2 cellular contexts compared by ENCODE assay signal in the genomic region with DNA sequence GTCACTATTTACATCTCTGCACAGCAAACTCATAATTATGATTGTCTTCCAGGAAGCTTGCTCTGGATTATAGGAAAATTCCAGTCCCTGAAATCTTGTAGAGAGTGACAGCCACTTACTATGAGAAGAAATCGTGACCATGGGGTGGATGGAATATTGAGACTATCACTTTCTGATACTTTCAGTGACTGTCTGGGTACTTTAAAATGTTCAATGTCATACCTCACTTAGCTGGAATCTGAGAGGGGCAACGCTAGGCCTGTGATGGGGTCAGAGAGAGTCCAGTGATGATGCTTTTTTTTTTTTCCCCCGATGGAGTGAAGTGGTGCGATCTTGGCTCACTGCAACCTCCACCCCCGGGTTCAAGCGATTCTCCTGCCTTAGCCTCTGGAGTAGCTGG.
TF ChIP-seq lines count a peak whose summit lies in the region.

No MANE protein-coding gene starts in this region.

TF ChIP-seq in HEK293, 187 proteins besides CTCF, POLR2A, EP300 and RAD21:
- peak; percentile 78 for TF ChIP-seq PRDM1 (tag by site-specific recombination; IDR thresholded peaks at IDR 0.05)
- TF ChIP-seq, protein P1, sequence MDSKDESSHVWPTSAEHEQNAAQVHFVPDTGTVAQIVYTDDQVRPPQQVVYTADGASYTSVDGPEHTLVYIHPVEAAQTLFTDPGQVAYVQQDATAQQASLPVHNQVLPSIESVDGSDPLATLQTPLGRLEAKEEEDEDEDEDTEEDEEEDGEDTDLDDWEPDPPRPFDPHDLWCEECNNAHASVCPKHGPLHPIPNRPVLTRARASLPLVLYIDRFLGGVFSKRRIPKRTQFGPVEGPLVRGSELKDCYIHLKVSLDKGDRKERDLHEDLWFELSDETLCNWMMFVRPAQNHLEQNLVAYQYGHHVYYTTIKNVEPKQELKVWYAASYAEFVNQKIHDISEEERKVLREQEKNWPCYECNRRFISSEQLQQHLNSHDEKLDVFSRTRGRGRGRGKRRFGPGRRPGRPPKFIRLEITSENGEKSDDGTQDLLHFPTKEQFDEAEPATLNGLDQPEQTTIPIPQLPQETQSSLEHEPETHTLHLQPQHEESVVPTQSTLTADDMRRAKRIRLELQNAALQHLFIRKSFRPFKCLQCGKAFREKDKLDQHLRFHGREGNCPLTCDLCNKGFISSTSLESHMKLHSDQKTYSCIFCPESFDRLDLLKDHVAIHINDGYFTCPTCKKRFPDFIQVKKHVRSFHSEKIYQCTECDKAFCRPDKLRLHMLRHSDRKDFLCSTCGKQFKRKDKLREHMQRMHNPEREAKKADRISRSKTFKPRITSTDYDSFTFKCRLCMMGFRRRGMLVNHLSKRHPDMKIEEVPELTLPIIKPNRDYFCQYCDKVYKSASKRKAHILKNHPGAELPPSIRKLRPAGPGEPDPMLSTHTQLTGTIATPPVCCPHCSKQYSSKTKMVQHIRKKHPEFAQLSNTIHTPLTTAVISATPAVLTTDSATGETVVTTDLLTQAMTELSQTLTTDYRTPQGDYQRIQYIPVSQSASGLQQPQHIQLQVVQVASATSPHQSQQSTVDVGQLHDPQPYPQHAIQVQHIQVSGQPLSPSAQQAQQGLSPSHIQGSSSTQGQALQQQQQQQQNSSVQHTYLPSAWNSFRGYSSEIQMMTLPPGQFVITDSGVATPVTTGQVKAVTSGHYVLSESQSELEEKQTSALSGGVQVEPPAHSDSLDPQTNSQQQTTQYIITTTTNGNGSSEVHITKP (tag by site-specific recombination; IDR thresholded peaks at IDR 0.05): peak; percentile 92
- TF ChIP-seq, protein P2, sequence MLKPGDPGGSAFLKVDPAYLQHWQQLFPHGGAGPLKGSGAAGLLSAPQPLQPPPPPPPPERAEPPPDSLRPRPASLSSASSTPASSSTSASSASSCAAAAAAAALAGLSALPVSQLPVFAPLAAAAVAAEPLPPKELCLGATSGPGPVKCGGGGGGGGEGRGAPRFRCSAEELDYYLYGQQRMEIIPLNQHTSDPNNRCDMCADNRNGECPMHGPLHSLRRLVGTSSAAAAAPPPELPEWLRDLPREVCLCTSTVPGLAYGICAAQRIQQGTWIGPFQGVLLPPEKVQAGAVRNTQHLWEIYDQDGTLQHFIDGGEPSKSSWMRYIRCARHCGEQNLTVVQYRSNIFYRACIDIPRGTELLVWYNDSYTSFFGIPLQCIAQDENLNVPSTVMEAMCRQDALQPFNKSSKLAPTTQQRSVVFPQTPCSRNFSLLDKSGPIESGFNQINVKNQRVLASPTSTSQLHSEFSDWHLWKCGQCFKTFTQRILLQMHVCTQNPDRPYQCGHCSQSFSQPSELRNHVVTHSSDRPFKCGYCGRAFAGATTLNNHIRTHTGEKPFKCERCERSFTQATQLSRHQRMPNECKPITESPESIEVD (tag by site-specific recombination; IDR thresholded peaks at IDR 0.05): no peak

TF ChIP-seq in HepG2, 621 proteins besides CTCF, POLR2A, EP300 and RAD21:
- TF ChIP-seq NFE2 (CRISPR knock-in tag; IDR thresholded peaks at IDR 0.05) (no peak), ZNF264 (CRISPR knock-in tag; IDR thresholded peaks at IDR 0.05) (no peak), EEA1 (CRISPR knock-in tag; IDR thresholded peaks at IDR 0.05; ENCODE audit: borderline replicate concordance) (no peak)
